Comparison of ENCODE assay signal across 8 cellular contexts in genomic region chr1:8862528-8862927, GRCh38. TPM values are rescaled to one million over a fixed set of nuclear protein-coding genes. Genes with fewer than 3 reads are reported as not detected.
DNase-seq lines count a peak whose midpoint lies in the region; ATAC-seq, FAIRE-seq and TF ChIP-seq lines count a peak whose summit lies in the region.

No MANE protein-coding gene starts in this region.

- DNase-seq in D721Med (ENCODE audit: insufficient read length, low spot score), result no peak
- no peak for DNase-seq in activated T-cell treated with anti-CD3 and anti-CD28 coated beads, Interleukin-2, amount 50 U/mL, for 24 hours
- no peak for DNase-seq in hepatocyte (ENCODE audit: low spot score)
- no peak for DNase-seq in tibial artery
- DNase-seq in middle frontal gyrus (ENCODE audit: extremely low spot score, low spot score), result no peak

- peaks cover 97% of the 10 kb centered on the region for H3K36me3 ChIP-seq in HUES64 (ENCODE audit: insufficient read depth, low read length)
- H3K36me3 ChIP-seq in hepatocyte (replicated peaks; ENCODE audit: insufficient read depth, low read depth), result no peaks in the 10 kb centered on the region
- peaks cover 78 to 100% (median 81%) of the 10 kb centered on the region in 3 donors for H3K36me3 ChIP-seq in tibial artery

- H3K4me3 ChIP-seq in HUES64 (ENCODE audit: low read length) (no peak overlapping the region), hepatocyte (no peak overlapping the region), tibial artery (no peak overlapping the region)

- no peak overlapping the region for H3K4me3 Mint-ChIP-seq in activated T-cell treated with anti-CD3 and anti-CD28 coated beads, Interleukin-2, amount 50 U/mL, for 24 hours

- no peak for ATAC-seq in HG03196 (IDR thresholded peaks at IDR 0.05; ENCODE audit: unreplicated experiment)
- ATAC-seq in GM19023 (IDR thresholded peaks at IDR 0.05; ENCODE audit: unreplicated experiment), result no peak

- peaks cover 14% of the 10 kb centered on the region; the same call in 1 of the 2 replicates for H3K4me1 ChIP-seq in HUES64 (ENCODE audit: insufficient read depth, low read length)
- H3K4me1 ChIP-seq in hepatocyte (ENCODE audit: insufficient read depth), result peaks cover 15% of the 10 kb centered on the region
- peaks cover 0 to 22% (median 12%) of the 10 kb centered on the region in 4 donors for H3K4me1 ChIP-seq in tibial artery

- intact Hi-C loops in tibial artery (cut with DNase I; ENCODE audit: low total_unique reads), result no loop called here

- H3K27me3 ChIP-seq in HUES64 (ENCODE audit: insufficient read depth, low read length) (no peaks in the 10 kb centered on the region), hepatocyte (no peaks in the 10 kb centered on the region), tibial artery (no peaks in the 10 kb centered on the region)

- H3K36me3 Mint-ChIP-seq in activated T-cell treated with anti-CD3 and anti-CD28 coated beads, Interleukin-2, amount 50 U/mL, for 24 hours (ENCODE audit: low read depth), result peaks cover 99% of the 10 kb centered on the region

- TF ChIP-seq CTCF in D721Med (IDR thresholded peaks at IDR 0.05; ENCODE audit: insufficient read depth, missing control alignments) (peak; percentile 42), hepatocyte (IDR thresholded peaks at IDR 0.05; ENCODE audit: poor library complexity) (peak; percentile 55), tibial artery (IDR thresholded peaks at IDR 0.05) (peak in 1 of 2 experiments; percentile 31)

- no peak overlapping the region for H3K9ac ChIP-seq in HUES64 (ENCODE audit: low read depth, low read length)

- H3K79me2 ChIP-seq in hepatocyte, result no peaks in the 10 kb centered on the region

- H3K4me2 ChIP-seq in hepatocyte, result no peak overlapping the region

- no peaks in the 10 kb centered on the region for H3K27me3 Mint-ChIP-seq in activated T-cell treated with anti-CD3 and anti-CD28 coated beads, Interleukin-2, amount 50 U/mL, for 24 hours

- H3K27ac ChIP-seq in HUES64 (ENCODE audit: low read depth, low read length), result peak overlapping the region; percentile 78; the same call in 1 of the 2 replicates
- no peak overlapping the region for H3K27ac ChIP-seq in hepatocyte
- H3K27ac ChIP-seq in tibial artery, result no peak overlapping the region

- H3K9me3 ChIP-seq in HUES64 (ENCODE audit: insufficient read depth, low read depth, low read length) (no peaks in the 10 kb centered on the region), hepatocyte (ENCODE audit: low read depth) (no peaks in the 10 kb centered on the region), tibial artery (no peaks in the 10 kb centered on the region)

- H2AFZ ChIP-seq in hepatocyte, result no peak overlapping the region

- 92% methylated on average over 4 of the region's 4 CpGs for WGBS in HUES64
- WGBS in hepatocyte (ENCODE audit: low lambda C conversion rate, missing lambda C conversion rate), result 79% methylated on average over 4 of the region's 4 CpGs

- peaks cover 2% of the 10 kb centered on the region for H4K20me1 ChIP-seq in hepatocyte (ENCODE audit: insufficient read depth, poor library complexity, severe bottlenecking)

- H3K4me1 Mint-ChIP-seq in activated T-cell treated with anti-CD3 and anti-CD28 coated beads, Interleukin-2, amount 50 U/mL, for 24 hours (ENCODE audit: low read depth), result peaks cover 67% of the 10 kb centered on the region

- no peaks in the 10 kb centered on the region for H3K9me2 ChIP-seq in hepatocyte (replicated peaks; ENCODE audit: insufficient read depth)

- peak overlapping the region; percentile 83 for H3K27ac Mint-ChIP-seq in activated T-cell treated with anti-CD3 and anti-CD28 coated beads, Interleukin-2, amount 50 U/mL, for 24 hours

- H3K9me3 Mint-ChIP-seq in activated T-cell treated with anti-CD3 and anti-CD28 coated beads, Interleukin-2, amount 50 U/mL, for 24 hours, result no peaks in the 10 kb centered on the region

- no peak for FAIRE-seq in D721Med (lab: Jason Lieb, UNC)

RNA-seq across cellular contexts. Expression of gene ENO1, which starts 16.0 kb away (rescaled TPM):
- polyA plus RNA-seq in HUES64 (2013, experiment 1 of 2), result 1,715 TPM
- 1,820 TPM for polyA plus RNA-seq in HUES64 (2013, experiment 2 of 2)
- 580 and 659 TPM in 2 replicates for total RNA-seq in hepatocyte
- polyA plus RNA-seq in hepatocyte, result 868 and 876 TPM in 2 replicates

RNA-seq across cellular contexts. Expression of gene RERE, which starts 45.1 kb away (rescaled TPM):
- 61.9 TPM for polyA plus RNA-seq in HUES64 (2013, experiment 1 of 2)
- 62.1 TPM for polyA plus RNA-seq in HUES64 (2013, experiment 2 of 2)
- total RNA-seq in hepatocyte, result 39.8 and 46.0 TPM in 2 replicates
- 62.8 and 74.3 TPM in 2 replicates for polyA plus RNA-seq in hepatocyte
